ENCODE assay signal across 33 cellular contexts in genomic region chr11:2877474-2877873, GRCh38.
"Had no signal": no experiment of that assay in that cellular context is flagged by ENCODE, and none has a peak within 500 bp of the region (broad histone marks: within the 10 kb centered on the region; RNA-seq: fewer than 3 reads in every experiment).

No MANE protein-coding gene starts in this region.

- H3K27ac ChIP-seq: brain microvascular endothelial cell, KMS-11, Peyer's patch, VCaP had no signal

- ATAC-seq: activated CD8-positive, alpha-beta memory T cell treated with anti-CD3 and anti-CD28 coated beads, Interleukin-2, amount 10 ng/mL, durations not matched to agents 7 days and 5 days; activated naive CD8-positive, alpha-beta T cell treated with anti-CD3 and anti-CD28 coated beads, Interleukin-2, amount 50 U/mL, for 24 hours; PC-3 had no signal

- H3K9me3 ChIP-seq: Peyer's patch had no signal

- H3K4me1 ChIP-seq: Peyer's patch had no signal

- H3K36me3 ChIP-seq: brain microvascular endothelial cell, Peyer's patch had no signal

- H3K9ac ChIP-seq: KMS-11 had no signal

- H3K4me2 ChIP-seq: KMS-11 had no signal

- H3K4me3 ChIP-seq: Peyer's patch had no signal

- DNase-seq: activated B cell treated with CpG ODN at 0.5 μM for 24 hours; activated CD4-positive, alpha-beta memory T cell treated with anti-CD3 and anti-CD28 coated beads, Interleukin-2, amount 10 ng/mL, durations not matched to agents 7 days and 5 days; activated CD4-positive, alpha-beta T cell treated with anti-CD3 and anti-CD28 coated beads for 48 hours; activated CD4-positive, CD25-positive, alpha-beta regulatory T cell treated with anti-CD3 and anti-CD28 coated beads, Interleukin-2, amount 50 U/mL, for 72 hours; activated CD8-positive, alpha-beta memory T cell treated with anti-CD3 and anti-CD28 coated beads for 24 hours; activated CD8-positive, alpha-beta memory T cell treated with anti-CD3 and anti-CD28 coated beads, Interleukin-2, amount 10 ng/mL, durations not matched to agents 7 days and 5 days; activated CD8-positive, alpha-beta memory T cell treated with anti-CD3 and anti-CD28 coated beads, Interleukin-2, amount 50 U/mL, for 48 hours; activated effector memory CD4-positive, alpha-beta T cell treated with Interleukin-2 at 50 U/mL for 16 hours; activated naive CD4-positive, alpha-beta T cell treated with anti-CD3 and anti-CD28 coated beads, Interleukin-2, amount 10 ng/mL, durations not matched to agents 7 days and 5 days; activated naive CD8-positive, alpha-beta T cell treated with anti-CD3 and anti-CD28 coated beads, Interleukin-2, amount 50 U/mL, for 24 hours; activated T-cell treated with anti-CD3 and anti-CD28 coated beads, Interleukin-2, amount 50 U/mL, for 48 hours; amniotic stem cell; aorta; brain microvascular endothelial cell; MM.1S; MV-4-11; NCI-H1092; NCI-H1417; NCI-H187 treated with DMSO at 0.1 percent for 48 hours; NCI-H2081; NCI-H345; NCI-H524 treated with DMSO at 0.1 percent for 48 hours; NCI-H748 treated with DMSO at 0.1 percent for 48 hours; NK-92 treated with Interleukin-12 subunit alpha and Interleukin-12 subunit beta, amount 100 ng/mL, for 24 hours; PC-3; Peyer's patch; RPMI8226; SW 1271; T-helper 1 cell; T-helper 2 cell; T-helper 9 cell had no signal

- H3K27me3 ChIP-seq: Peyer's patch had no signal
